In genomic region chr1:3314561-3315271, GRCh38 we compare ENCODE assay signal across 15 cellular contexts.
DNase-seq lines count a peak whose midpoint lies in the region; ATAC-seq, FAIRE-seq and TF ChIP-seq lines count a peak whose summit lies in the region.
"Had no signal": no experiment of that assay in that cellular context is flagged by ENCODE, and none has a peak within 500 bp of the region (broad histone marks: within the 10 kb centered on the region; RNA-seq: fewer than 3 reads in every experiment).

No MANE protein-coding gene starts in this region.

- H3K27ac Mint-ChIP-seq in glutamatergic neuron (ENCODE audit: unreplicated experiment), result no peak overlapping the region

- H3K4me1 ChIP-seq in smooth muscle cell (ENCODE audit: low read depth), result peaks cover 38% of the 10 kb centered on the region

- TF ChIP-seq CTCF in glutamatergic neuron (IDR thresholded peaks at IDR 0.05; ENCODE audit: partially characterized antibody, unreplicated experiment), result no peak
- TF ChIP-seq CTCF in smooth muscle cell (IDR thresholded peaks at IDR 0.05; ENCODE audit: borderline replicate concordance, insufficient read depth, poor library complexity, severe bottlenecking), result no peak

- no peak overlapping the region for H3K4me3 ChIP-seq in smooth muscle cell
- H3K4me3 ChIP-seq: pancreas had no signal

- H3K9ac ChIP-seq in smooth muscle cell (ENCODE audit: low read depth), result peak overlapping the region; percentile 95

- peak overlapping the region; percentile 11 for H3K4me3 Mint-ChIP-seq in glutamatergic neuron (ENCODE audit: unreplicated experiment)
- H3K4me3 Mint-ChIP-seq in activated T-cell treated with anti-CD3 and anti-CD28 coated beads, Interleukin-2, amount 50 U/mL, for 4 hours, result no peak overlapping the region

- peak overlapping the region; percentile 99 for H3K27ac ChIP-seq in smooth muscle cell (ENCODE audit: low read depth)
- H3K27ac ChIP-seq: WERI-Rb-1 had no signal

- H2AFZ ChIP-seq in smooth muscle cell (ENCODE audit: low read depth), result peak overlapping the region; percentile 49

- no peaks in the 10 kb centered on the region for H3K36me3 Mint-ChIP-seq in glutamatergic neuron (ENCODE audit: unreplicated experiment)
- H3K36me3 Mint-ChIP-seq in activated T-cell treated with anti-CD3 and anti-CD28 coated beads, Interleukin-2, amount 50 U/mL, for 4 hours (ENCODE audit: insufficient read depth), result no peaks in the 10 kb centered on the region

- peaks cover 5% of the 10 kb centered on the region for H3K9me3 Mint-ChIP-seq in glutamatergic neuron (ENCODE audit: unreplicated experiment)
- H3K9me3 Mint-ChIP-seq in activated T-cell treated with anti-CD3 and anti-CD28 coated beads, Interleukin-2, amount 50 U/mL, for 4 hours, result peaks cover 8% of the 10 kb centered on the region

- no peaks in the 10 kb centered on the region for H3K9me3 ChIP-seq in smooth muscle cell (replicated peaks; ENCODE audit: low read depth)
- H3K9me3 ChIP-seq: pancreas had no signal

- H3K4me2 ChIP-seq in smooth muscle cell, result peak overlapping the region; percentile 77

- H3K27me3 ChIP-seq in smooth muscle cell (ENCODE audit: low read depth), result no peaks in the 10 kb centered on the region
- H3K27me3 ChIP-seq: pancreas had no signal

- H3K4me1 Mint-ChIP-seq in glutamatergic neuron (ENCODE audit: low read depth, unreplicated experiment), result peaks cover 12% of the 10 kb centered on the region
- peaks cover 10% of the 10 kb centered on the region for H3K4me1 Mint-ChIP-seq in activated T-cell treated with anti-CD3 and anti-CD28 coated beads, Interleukin-2, amount 50 U/mL, for 4 hours (ENCODE audit: low read depth)

- ATAC-seq in GM21528 (IDR thresholded peaks at IDR 0.05; ENCODE audit: low FRiP score, unreplicated experiment) (no peak), GM19035 (IDR thresholded peaks at IDR 0.05; ENCODE audit: unreplicated experiment) (no peak)
- ATAC-seq in activated T-cell treated with anti-CD3 and anti-CD28 coated beads, Interleukin-2, amount 50 U/mL, for 4 hours, result no peak
- ATAC-seq: activated T-cell treated with anti-CD3 and anti-CD28 coated beads, Interleukin-2, amount 50 U/mL, for 72 hours; pancreas had no signal

- H3F3A ChIP-seq in smooth muscle cell (ENCODE audit: low read depth), result peaks cover 29% of the 10 kb centered on the region

- no peak for FAIRE-seq in HTR-8/SVneo (lab: Jason Lieb, UNC)
- FAIRE-seq: pancreas had no signal

- H3K36me3 ChIP-seq in smooth muscle cell (ENCODE audit: low read depth), result no peaks in the 10 kb centered on the region
- H3K36me3 ChIP-seq: pancreas, WERI-Rb-1 had no signal

- no peaks in the 10 kb centered on the region for H3K79me2 ChIP-seq in smooth muscle cell (ENCODE audit: low read depth)

- 27% methylated on average over 16 of the region's 21 CpGs for WGBS in smooth muscle cell (ENCODE audit: low lambda C conversion rate)

- H3K27me3 Mint-ChIP-seq in glutamatergic neuron (ENCODE audit: unreplicated experiment), result peaks cover 7% of the 10 kb centered on the region
- peaks cover 20% of the 10 kb centered on the region for H3K27me3 Mint-ChIP-seq in activated T-cell treated with anti-CD3 and anti-CD28 coated beads, Interleukin-2, amount 50 U/mL, for 4 hours (ENCODE audit: low read depth)

- no peaks in the 10 kb centered on the region for H4K20me1 ChIP-seq in smooth muscle cell (ENCODE audit: low read depth)

- DNase-seq in GM03348 (ENCODE audit: low spot score) (peak; percentile 61), amniotic epithelial cell (ENCODE audit: low read depth) (peak; percentile 81), glutamatergic neuron (no peak), smooth muscle cell (lab: John Stamatoyannopoulos, UW; ENCODE audit: unreplicated experiment) (no peak), HTR-8/SVneo (ENCODE audit: insufficient read length, low spot score) (no peak)
- no peak for DNase-seq in activated T-cell treated with anti-CD3 and anti-CD28 coated beads, Interleukin-2, amount 50 U/mL, for 4 hours
- DNase-seq: activated T-cell treated with anti-CD3 and anti-CD28 coated beads, Interleukin-2, amount 50 U/mL, for 72 hours; dermis blood vessel endothelial cell; islet precursor cell; KBM-7; NCI-H2081; WERI-Rb-1 had no signal

Comparison
In these comparisons a context has a peak if more than half of its experiments do, and no peak if none do; other contexts are left out.
1. DNase-seq: peak in GM03348 (single experiment) and amniotic epithelial cell (single experiment); none in glutamatergic neuron (single experiment), smooth muscle cell (single experiment), activated T-cell treated with anti-CD3 and anti-CD28 coated beads, Interleukin-2, amount 50 U/mL, for 4 hours (single experiment) and HTR-8/SVneo (single experiment).